In genomic region chr14:89903340-89903965, GRCh38 we compare ENCODE assay signal across 29 cellular contexts. TPM values are rescaled to one million over a fixed set of nuclear protein-coding genes. Genes with fewer than 3 reads are reported as not detected.
DNase-seq lines count a peak whose midpoint lies in the region; ATAC-seq, FAIRE-seq and TF ChIP-seq lines count a peak whose summit lies in the region.
"Had no signal": no experiment of that assay in that cellular context is flagged by ENCODE, and none has a peak within 500 bp of the region (broad histone marks: within the 10 kb centered on the region; RNA-seq: fewer than 3 reads in every experiment).

No MANE protein-coding gene starts in this region.

- CTCF ChIA-PET in naive thymus-derived CD4-positive, alpha-beta T cell (lab: Charles Lee): interaction anchor here (0.6 to 1.6 kb wide), 2 partner anchors 862 to 864 kb away, joined by 3 to 4 read pairs; no protein-coding TSS in a partner anchor

- no peak for FAIRE-seq in GM19239 (lab: Jason Lieb, UNC)
- FAIRE-seq: G401.6 had no signal

- no peaks in the 10 kb centered on the region for H3K27me3 ChIP-seq in CD4-positive, CD25-positive, alpha-beta regulatory T cell (ENCODE audit: control insufficient read depth, insufficient read depth, low read length)
- H3K27me3 ChIP-seq in DND-41 (ENCODE audit: insufficient read depth, low read length, poor library complexity): no peaks in the 10 kb centered on the region
- no peaks in the 10 kb centered on the region for H3K27me3 ChIP-seq in naive thymus-derived CD4-positive, alpha-beta T cell (ENCODE audit: control insufficient read depth in 2 of 2, insufficient read depth in 2 of 2, low read length in 2 of 2)
- H3K27me3 ChIP-seq: esophagus muscularis mucosa, hepatocyte, vagina had no signal

- H3K9me3 Mint-ChIP-seq in CD4-positive, CD25-positive, alpha-beta regulatory T cell: peaks cover 0 to 3% (median 0%) of the 10 kb centered on the region in 7 donors
- H3K9me3 Mint-ChIP-seq in brain: no peaks in the 10 kb centered on the region
- H3K9me3 Mint-ChIP-seq in naive thymus-derived CD4-positive, alpha-beta T cell: no peaks in the 10 kb centered on the region
- H3K9me3 Mint-ChIP-seq: activated naive CD8-positive, alpha-beta T cell treated with anti-CD3 and anti-CD28 coated beads for 36 hours; CD14-positive monocyte; natural killer cell had no signal

- no peak overlapping the region for H2AFZ ChIP-seq in DND-41 (ENCODE audit: low read depth, low read length)
- H2AFZ ChIP-seq: hepatocyte, parathyroid adenoma had no signal

- TF ChIP-seq CTCF in DND-41 (IDR thresholded peaks at IDR 0.05; ENCODE audit: borderline replicate concordance, extremely low read depth, low read length, poor library complexity, severe bottlenecking) (no peak), brain (conservative IDR thresholded peaks at IDR 0.05) (no peak)

- POLR2A ChIA-PET in naive thymus-derived CD4-positive, alpha-beta T cell (lab: Charles Lee): no interaction called here

- H3K27ac ChIP-seq in CD4-positive, CD25-positive, alpha-beta regulatory T cell (ENCODE audit: insufficient read depth, low read length, poor library complexity, severe bottlenecking): no peak overlapping the region
- H3K27ac ChIP-seq in DND-41 (ENCODE audit: low read length): no peak overlapping the region
- no peak overlapping the region for H3K27ac ChIP-seq in naive thymus-derived CD4-positive, alpha-beta T cell (ENCODE audit: low read depth, low read length)
- H3K27ac ChIP-seq: esophagus muscularis mucosa, hepatocyte, KMS-11, parathyroid adenoma, vagina had no signal

- no peaks in the 10 kb centered on the region for H3K36me3 Mint-ChIP-seq in CD4-positive, CD25-positive, alpha-beta regulatory T cell
- H3K36me3 Mint-ChIP-seq in brain: no peaks in the 10 kb centered on the region
- H3K36me3 Mint-ChIP-seq in naive thymus-derived CD4-positive, alpha-beta T cell: peaks cover 0 to 3% (median 0%) of the 10 kb centered on the region in 5 donors
- H3K36me3 Mint-ChIP-seq: activated naive CD8-positive, alpha-beta T cell treated with anti-CD3 and anti-CD28 coated beads for 36 hours; CD14-positive monocyte; natural killer cell had no signal

- H3K36me3 ChIP-seq in CD4-positive, CD25-positive, alpha-beta regulatory T cell (ENCODE audit: control insufficient read depth, insufficient read depth, low read length): no peaks in the 10 kb centered on the region
- no peaks in the 10 kb centered on the region for H3K36me3 ChIP-seq in DND-41 (ENCODE audit: insufficient read depth, low read length)
- no peaks in the 10 kb centered on the region for H3K36me3 ChIP-seq in naive thymus-derived CD4-positive, alpha-beta T cell (ENCODE audit: control insufficient read depth in 2 of 3, insufficient read depth in 3 of 3, low read length in 3 of 3)
- H3K36me3 ChIP-seq: esophagus muscularis mucosa, vagina had no signal

- peak overlapping the region; percentile 60 for H3K4me3 ChIP-seq in CD4-positive, CD25-positive, alpha-beta regulatory T cell (ENCODE audit: low read depth, low read length)
- H3K4me3 ChIP-seq in DND-41 (ENCODE audit: low read depth in 1 of 2, low read length in 2 of 2): no peak overlapping the region
- no peak overlapping the region for H3K4me3 ChIP-seq in naive thymus-derived CD4-positive, alpha-beta T cell (ENCODE audit: low read length)
- H3K4me3 ChIP-seq: esophagus muscularis mucosa, hepatocyte, vagina had no signal

- intact Hi-C loops in naive thymus-derived CD4-positive, alpha-beta T cell (cut with micrococcal nuclease): loop anchor here in 1 of 2 donors (5.0 kb wide), 1 partner anchor 181 kb away; no protein-coding TSS in a partner anchor

- H4K20me1 ChIP-seq in DND-41 (ENCODE audit: insufficient read depth, low read length): no peaks in the 10 kb centered on the region

- peak overlapping the region; percentile 19 to 69 (median 44) for H3K4me3 Mint-ChIP-seq in CD4-positive, CD25-positive, alpha-beta regulatory T cell
- peak overlapping the region in 3 of 5 experiments; percentile 5 to 68 (median 11) for H3K4me3 Mint-ChIP-seq in brain
- H3K4me3 Mint-ChIP-seq in naive thymus-derived CD4-positive, alpha-beta T cell: peak overlapping the region in 9 of 10 donors; percentile 4 to 73 (median 49)
- H3K4me3 Mint-ChIP-seq: activated naive CD8-positive, alpha-beta T cell treated with anti-CD3 and anti-CD28 coated beads for 36 hours; natural killer cell had no signal

- H3K4me1 Mint-ChIP-seq in CD4-positive, CD25-positive, alpha-beta regulatory T cell: peaks cover 18 to 51% (median 29%) of the 10 kb centered on the region in 4 donors
- H3K4me1 Mint-ChIP-seq in brain: peaks cover 38% of the 10 kb centered on the region
- H3K4me1 Mint-ChIP-seq in naive thymus-derived CD4-positive, alpha-beta T cell: peaks cover 8 to 16% (median 15%) of the 10 kb centered on the region in 7 donors

- DNase-seq in CD4-positive, CD25-positive, alpha-beta regulatory T cell: peak in 2 of 3 donors; percentile 40 to 47
- DNase-seq in DND-41: peak; percentile 27
- DNase-seq in naive thymus-derived CD4-positive, alpha-beta T cell: peak in 2 of 9 donors; percentile 4 to 9
- DNase-seq in GM19239 (ENCODE audit: insufficient read length, low spot score): no peak
- no peak for DNase-seq in glomerular visceral epithelial cell (ENCODE audit: extremely low spot score)
- no peak for DNase-seq in activated gamma-delta T cell treated with Interleukin-2 at 50 U/mL for 16 hours
- DNase-seq: activated naive CD8-positive, alpha-beta T cell treated with anti-CD3 and anti-CD28 coated beads for 36 hours; activated T-cell treated with anti-CD3 and anti-CD28 coated beads, Interleukin-2, amount 50 U/mL, for 48 hours; DMS153; effector memory CD4-positive, alpha-beta T cell; foreskin melanocyte; natural killer cell; NCI-H1417 treated with DMSO at 0.1 percent for 48 hours; NCI-H2107; NCI-H446; right cardiac atrium; stimulated activated CD4-positive, alpha-beta T cell treated with anti-CD3 and anti-CD28 coated beads, Interleukin-12 subunit alpha, Interleukin-12 subunit beta, amount 100 ng/mL, for 4 hours; stimulated activated CD4-positive, alpha-beta T cell treated with anti-CD3 and anti-CD28 coated beads, Interleukin-4, amount 100 ng/mL, for 4 hours; stimulated activated naive CD4-positive, alpha-beta T cell had no signal

- no peak overlapping the region for H3K9ac ChIP-seq in DND-41 (ENCODE audit: low read depth, low read length)
- H3K9ac ChIP-seq: KMS-11, parathyroid adenoma had no signal

- peak overlapping the region; percentile 43 for H3K4me2 ChIP-seq in DND-41 (ENCODE audit: insufficient read depth, low read length)
- H3K4me2 ChIP-seq: hepatocyte, KMS-11 had no signal

- no peaks in the 10 kb centered on the region for H3K9me3 ChIP-seq in CD4-positive, CD25-positive, alpha-beta regulatory T cell (ENCODE audit: control insufficient read depth in 2 of 2, low read length in 2 of 2)
- H3K9me3 ChIP-seq in DND-41 (ENCODE audit: insufficient read depth, low read length, severe bottlenecking): no peaks in the 10 kb centered on the region
- no peaks in the 10 kb centered on the region for H3K9me3 ChIP-seq in naive thymus-derived CD4-positive, alpha-beta T cell (ENCODE audit: control insufficient read depth in 2 of 3, low read length in 3 of 3)
- H3K9me3 ChIP-seq: esophagus muscularis mucosa, vagina had no signal

- no peaks in the 10 kb centered on the region for H3K79me2 ChIP-seq in DND-41 (ENCODE audit: insufficient read depth, low read length)
- H3K79me2 ChIP-seq: hepatocyte, parathyroid adenoma had no signal

- peaks cover 10% of the 10 kb centered on the region for H3K4me1 ChIP-seq in CD4-positive, CD25-positive, alpha-beta regulatory T cell (ENCODE audit: control insufficient read depth, insufficient read depth, low read length, poor library complexity, severe bottlenecking)
- H3K4me1 ChIP-seq in DND-41 (ENCODE audit: insufficient read depth, low read length): peaks cover 19% of the 10 kb centered on the region
- H3K4me1 ChIP-seq in naive thymus-derived CD4-positive, alpha-beta T cell (ENCODE audit: control insufficient read depth in 2 of 2, insufficient read depth in 2 of 2, low read length in 2 of 2): peaks cover 0 to 13% of the 10 kb centered on the region in 2 donors
- H3K4me1 ChIP-seq: vagina had no signal

- H3K27me3 Mint-ChIP-seq in CD4-positive, CD25-positive, alpha-beta regulatory T cell: peaks cover 12% of the 10 kb centered on the region
- no peaks in the 10 kb centered on the region for H3K27me3 Mint-ChIP-seq in brain
- H3K27me3 Mint-ChIP-seq in naive thymus-derived CD4-positive, alpha-beta T cell: peaks cover 0 to 20% (median 9%) of the 10 kb centered on the region in 5 donors

- H3K27ac Mint-ChIP-seq in CD4-positive, CD25-positive, alpha-beta regulatory T cell: peak overlapping the region in 1 of 3 donors; percentile 7
- H3K27ac Mint-ChIP-seq in brain: peak overlapping the region in 4 of 5 experiments; percentile 35 to 82 (median 62)
- H3K27ac Mint-ChIP-seq in naive thymus-derived CD4-positive, alpha-beta T cell: peak overlapping the region in 1 of 9 donors; percentile 13
- H3K27ac Mint-ChIP-seq: activated naive CD8-positive, alpha-beta T cell treated with anti-CD3 and anti-CD28 coated beads for 36 hours; natural killer cell had no signal

- peak; percentile 57 to 59 for ATAC-seq in CD4-positive, CD25-positive, alpha-beta regulatory T cell (ENCODE audit: low read depth in 2 of 2)
- ATAC-seq in DND-41 (ENCODE audit: insufficient read depth, low read depth): peak; percentile 93
- peak; percentile 59 for ATAC-seq in naive thymus-derived CD4-positive, alpha-beta T cell
- ATAC-seq: activated CD4-positive, CD25-positive, alpha-beta regulatory T cell treated with anti-CD3 and anti-CD28 coated beads, Interleukin-2, amount 50 U/mL, for 24 hours; natural killer cell; right cardiac atrium; Right ventricle myocardium inferior had no signal

RNA-seq across cellular contexts. Expression of gene EFCAB11, which starts 51.1 kb away (rescaled TPM):
- 0.84 TPM for total RNA-seq in CD4-positive, CD25-positive, alpha-beta regulatory T cell
- polyA plus RNA-seq in CD4-positive, CD25-positive, alpha-beta regulatory T cell: 1 to 10 TPM; 1.3 to 2.9 (median 1.8) TPM
- polyA plus RNA-seq in brain (ENCODE audit: insufficient read depth, low read depth, low replicate concordance): 11.5 TPM
- total RNA-seq in naive thymus-derived CD4-positive, alpha-beta T cell: 1 to 10 TPM; 1.2 to 8.5 (median 1.9) TPM
- 1 to 10 TPM; 1.9 to 3.0 TPM for polyA plus RNA-seq in naive thymus-derived CD4-positive, alpha-beta T cell

RNA-seq across cellular contexts. Expression of gene TDP1, which starts 52.3 kb away (rescaled TPM):
- total RNA-seq in CD4-positive, CD25-positive, alpha-beta regulatory T cell: 59.4 TPM
- 10 to 100 TPM; 36.3 to 45.0 (median 43.6) TPM for polyA plus RNA-seq in CD4-positive, CD25-positive, alpha-beta regulatory T cell
- 28.3 TPM for polyA plus RNA-seq in brain (ENCODE audit: insufficient read depth, low read depth, low replicate concordance)
- 10 to 100 TPM; 61.7 to 69.2 (median 62.3) TPM for total RNA-seq in naive thymus-derived CD4-positive, alpha-beta T cell
- polyA plus RNA-seq in naive thymus-derived CD4-positive, alpha-beta T cell: 10 to 100 TPM; 39.0 to 50.6 TPM

Comparison
In these comparisons a context has a peak if more than half of its experiments do, and no peak if none do; other contexts are left out.
1. DNase-seq: peak in CD4-positive, CD25-positive, alpha-beta regulatory T cell (2 of 3) and DND-41 (single experiment); none in GM19239 (single experiment), glomerular visceral epithelial cell (single experiment) and activated gamma-delta T cell treated with Interleukin-2 at 50 U/mL for 16 hours (single experiment).
2. Peak in every context shown above with its lines, with median percentiles within 50 percentile points of each other: ATAC-seq and H3K4me3 Mint-ChIP-seq.